Comparison of ENCODE assay signal across 28 cellular contexts in the genomic region with DNA sequence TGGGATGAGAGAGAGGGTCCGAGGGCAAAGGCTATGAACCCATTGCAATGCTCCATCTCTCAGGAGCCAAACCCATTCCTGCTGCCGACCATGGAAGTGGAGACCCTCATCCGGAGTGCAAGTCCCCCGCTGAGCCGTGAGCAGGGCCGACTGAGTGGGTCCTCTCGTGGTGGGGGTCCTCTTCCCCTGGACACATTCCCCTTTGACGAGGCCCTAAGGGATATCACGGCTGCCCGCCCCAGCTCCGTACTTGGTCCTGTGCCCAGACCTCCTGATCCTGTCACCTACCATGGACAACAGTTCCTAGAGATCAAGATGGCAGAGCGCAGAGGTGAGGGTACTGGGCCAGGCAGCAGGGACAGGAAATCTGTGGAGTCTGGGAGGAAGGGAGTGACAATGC. TPM values are rescaled to one million over a fixed set of nuclear protein-coding genes. Genes with fewer than 3 reads are reported as not detected.
DNase-seq lines count a peak whose midpoint lies in the region; ATAC-seq and TF ChIP-seq lines count a peak whose summit lies in the region.
"Had no signal": no experiment of that assay in that cellular context is flagged by ENCODE, and none has a peak within 500 bp of the region (broad histone marks: within the 10 kb centered on the region; RNA-seq: fewer than 3 reads in every experiment).

No MANE protein-coding gene starts in this region.

- H2AFZ ChIP-seq in IMR-90 (replicated peaks; ENCODE audit: low read length, poor library complexity) = no peak overlapping the region

- H3K27me3 ChIP-seq in IMR-90 (ENCODE audit: control insufficient read depth, insufficient read depth, low read length) = no peaks in the 10 kb centered on the region
- no peaks in the 10 kb centered on the region for H3K27me3 ChIP-seq in stomach
- H3K27me3 ChIP-seq in BE2C = no peaks in the 10 kb centered on the region
- H3K27me3 ChIP-seq: neutrophil, upper lobe of left lung had no signal

- no peak for TF ChIP-seq RAD21 in IMR-90 (IDR thresholded peaks at IDR 0.05; ENCODE audit: low read length)

- H3K27ac ChIP-seq in IMR-90 (ENCODE audit: insufficient read depth, low read length) = no peak overlapping the region
- H3K27ac ChIP-seq in stomach = no peak overlapping the region
- H3K27ac ChIP-seq: left ventricle myocardium inferior, neutrophil, psoas muscle, upper lobe of left lung had no signal

- CTCF ChIA-PET in IMR-90 (lab: Yijun Ruan, JAX) = no interaction called here

- no peak overlapping the region for H3K14ac ChIP-seq in IMR-90 (replicated peaks; ENCODE audit: low read depth, low read length)

- no peak overlapping the region for H3K9ac ChIP-seq in IMR-90 (ENCODE audit: low read depth, low read length)

- no peak overlapping the region for H2BK5ac ChIP-seq in IMR-90 (ENCODE audit: low read depth, low read length, poor library complexity, severe bottlenecking)

- TF ChIP-seq CTCF in IMR-90 (conservative IDR thresholded peaks at IDR 0.05; ENCODE audit: low read depth, low read length) (no peak), stomach (IDR thresholded peaks at IDR 0.05) (no peak), BE2C (IDR thresholded peaks at IDR 0.05; ENCODE audit: low read depth, low read length) (no peak)

- in situ Hi-C loops in IMR-90 (cut with MboI; ENCODE audit: low sequenced_read_pairs) = no loop called here

- H4K91ac ChIP-seq in IMR-90 (ENCODE audit: insufficient read depth, low read depth, low read length) = no peak overlapping the region

- dilution Hi-C loops in IMR-90 (cut with HindIII; ENCODE audit: low sequenced_read_pairs, unreplicated experiment) = no loop called here

- intact Hi-C loops in IMR-90 (cut with micrococcal nuclease) (no loop called here), left colon (cut with DNase I, micrococcal nuclease) (loop anchor here in 1 of 2 donors (5.0 kb wide), 1 partner anchor 65 kb away; no protein-coding TSS in a partner anchor), stomach (cut with DNase I; ENCODE audit: low total_unique reads) (no loop called here)

- H2BK120ac ChIP-seq in IMR-90 (ENCODE audit: low read depth, low read length) = no peak overlapping the region

- ATAC-seq in IMR-90 (ENCODE audit: low read depth) = no peak
- no peak for ATAC-seq in left colon
- ATAC-seq: activated CD8-positive, alpha-beta T cell treated with anti-CD3 and anti-CD28 coated beads for 36 hours; SK-N-SH treated with all-trans-retinoic acid at 6 μM for 48 hours; T-helper 17 cell had no signal

- H3K4me3 ChIP-seq in IMR-90 (ENCODE audit: insufficient read depth, low read depth, low read length) (no peak overlapping the region), stomach (no peak overlapping the region), BE2C (ENCODE audit: low read depth, low read length) (no peak overlapping the region)
- H3K4me3 ChIP-seq: left ventricle myocardium inferior, psoas muscle, upper lobe of left lung had no signal

- no peak overlapping the region for H2BK20ac ChIP-seq in IMR-90 (ENCODE audit: low read depth, low read length)

- H3K4me1 ChIP-seq in IMR-90 (ENCODE audit: control insufficient read depth, insufficient read depth, low read length) = peaks cover 4% of the 10 kb centered on the region; the same call in 1 of the 2 replicates
- H3K4me1 ChIP-seq in stomach = no peaks in the 10 kb centered on the region
- no peaks in the 10 kb centered on the region for H3K4me1 ChIP-seq in BE2C
- H3K4me1 ChIP-seq: psoas muscle, upper lobe of left lung had no signal

- no peak overlapping the region for H4K5ac ChIP-seq in IMR-90 (ENCODE audit: low read depth, low read length)

- no peak overlapping the region for H2BK15ac ChIP-seq in IMR-90 (ENCODE audit: low read depth, low read length)

- H2AK9ac ChIP-seq in IMR-90 (replicated peaks; ENCODE audit: low read depth, low read length, poor library complexity) = no peak overlapping the region

- 0 out of 2 replicates have a peak overlapping the region, but pooled peaks have one; percentile 9 for H2AK5ac ChIP-seq in IMR-90 (ENCODE audit: low read depth, low read length)

- H3K56ac ChIP-seq in IMR-90 (ENCODE audit: extremely low read depth, insufficient read depth, low read length) = no peak overlapping the region

- TSS peak; percentile 54 for BruUV-seq in IMR-90 (replicated peaks; lab: Mats Ljungman, UMichigan)

- H3K9me1 ChIP-seq in IMR-90 (ENCODE audit: insufficient read depth, low read length) = peaks cover 32% of the 10 kb centered on the region

- no peaks in the 10 kb centered on the region for H3K9me3 ChIP-seq in IMR-90 (ENCODE audit: control insufficient read depth, insufficient read depth, low read length)
- no peaks in the 10 kb centered on the region for H3K9me3 ChIP-seq in stomach
- H3K9me3 ChIP-seq in BE2C = no peaks in the 10 kb centered on the region
- H3K9me3 ChIP-seq: left ventricle myocardium inferior, neutrophil, psoas muscle, upper lobe of left lung had no signal

- peaks cover 87% of the 10 kb centered on the region for H3K36me3 ChIP-seq in IMR-90 (ENCODE audit: control insufficient read depth, insufficient read depth, low read length)
- H3K36me3 ChIP-seq in stomach = peaks cover 58 to 100% (median 100%) of the 10 kb centered on the region in 4 donors
- no peaks in the 10 kb centered on the region; the same call in 1 of the 2 replicates for H3K36me3 ChIP-seq in BE2C

- no peak overlapping the region for H3K18ac ChIP-seq in IMR-90 (ENCODE audit: low read depth, low read length)

- peak; percentile 6 for DNase-seq in activated T-cell treated with anti-CD3 and anti-CD28 coated beads, Interleukin-2, amount 50 U/mL, for 1 hour
- no peak for DNase-seq in activated T-cell treated with anti-CD3 and anti-CD28 coated beads, Interleukin-2, amount 50 U/mL, for 48 hours
- DNase-seq in IMR-90 = no peak
- DNase-seq in left colon = peak; percentile 1 to 18
- DNase-seq in stomach = peak; percentile 23
- no peak for DNase-seq in NCI-H2081 (lab: John Stamatoyannopoulos, UW)
- no peak for DNase-seq in BE2C
- DNase-seq in stimulated activated CD4-positive, alpha-beta T cell treated with anti-CD3 and anti-CD28 coated beads, Interleukin-12 subunit alpha, Interleukin-12 subunit beta, amount 100 ng/mL, for 4 hours = no peak
- DNase-seq: activated CD4-positive, alpha-beta T cell treated with anti-CD3 and anti-CD28 coated beads for 1 hour; activated CD8-positive, alpha-beta T cell treated with anti-CD3 and anti-CD28 coated beads for 36 hours; Calu3; CD4-positive, CD25-positive, alpha-beta regulatory T cell; DMS79; immature natural killer cell; left ventricle myocardium inferior; naive B cell; NCI-H1417 treated with DMSO at 0.1 percent for 48 hours; NCI-H2081 treated with DMSO at 0.1 percent for 48 hours; NCI-H345; NCI-H69; Right ventricle myocardium superior; stimulated activated CD4-positive, alpha-beta T cell treated with anti-CD3 and anti-CD28 coated beads, Interleukin-15, amount 100 ng/mL, for 24 hours; stimulated activated CD4-positive, alpha-beta T cell treated with anti-CD3 and anti-CD28 coated beads, Interleukin-4, amount 100 ng/mL, for 4 hours; T-helper 17 cell had no signal

- TF ChIP-seq POLR2A in IMR-90 (IDR thresholded peaks at IDR 0.05; ENCODE audit: low read depth, low read length) = no peak
- no peak for TF ChIP-seq POLR2A in stomach (IDR thresholded peaks at IDR 0.05)

- no peak for TF ChIP-seq EP300 in stomach (IDR thresholded peaks at IDR 0.05)

- H3K79me1 ChIP-seq in IMR-90 (ENCODE audit: low read depth in 1 of 2, low read length in 2 of 2) = peaks cover 0 to 20% of the 10 kb centered on the region in 2 experiments; a peak in 2 of 4 replicates

- H4K8ac ChIP-seq in IMR-90 (ENCODE audit: low read depth in 2 of 2, low read length in 2 of 2) = no peak overlapping the region

- WGBS in IMR-90 (ENCODE audit: extremely low coverage in 2 of 2, insufficient read length in 1 of 2), 2 experiments = 98% methylated on average over 6 of the region's 12 CpGs; no CpG with 5 or more reads in 1 of the 2 experiments
- 89 to 96% (median 93%) methylated on average over 12 of the region's 12 CpGs for WGBS in stomach, 5 donors

- POLR2A ChIA-PET in IMR-90 (lab: Charles Lee; ENCODE audit: unreplicated experiment) = no interaction called here

- no peak overlapping the region for H3K4me2 ChIP-seq in IMR-90 (ENCODE audit: low read depth, low read length)

- no peaks in the 10 kb centered on the region; the same call in 1 of the 2 replicates for H4K20me1 ChIP-seq in IMR-90 (ENCODE audit: insufficient read depth, low read length)

- H3K4ac ChIP-seq in IMR-90 (ENCODE audit: low read depth, low read length) = no peak overlapping the region

- no peak overlapping the region for H3K23ac ChIP-seq in IMR-90 (ENCODE audit: low read depth, low read length)

TF ChIP-seq in IMR-90, 13 proteins besides CTCF, POLR2A, EP300 and RAD21:
- TF ChIP-seq MXI1 (IDR thresholded peaks at IDR 0.05; ENCODE audit: borderline replicate concordance, low read depth, low read length) = no peak
- no peak for TF ChIP-seq CHD1 (IDR thresholded peaks at IDR 0.05; ENCODE audit: low read depth, low read length)
- TF ChIP-seq RCOR1 (IDR thresholded peaks at IDR 0.05; ENCODE audit: insufficient replicate concordance, low read length) = no peak
TF ChIP-seq in IMR-90: peak in this region for 0.

RNA-seq across cellular contexts. Expression of a gene that starts 11.0 kb away (rescaled TPM):
- total RNA-seq in IMR-90 (2012; rRNA removed) (21.5 and 25.0 TPM in 2 replicates), left colon (10 to 100 TPM; 60.9 to 74.3 TPM), stomach (10 to 100 TPM; 24.4 to 77.6 (median 43.6) TPM)
- polyA plus RNA-seq in IMR-90 (2012; rRNA removed) (53.7 and 66.7 TPM in 2 replicates), stomach (100 to 1,000 TPM in 2 of 3 donors, 10 to 100 TPM in 1; 64.2 to 173 (median 143) TPM)
- polyA plus RNA-seq in IMR-90 (2012; cell fraction: cytosol; rRNA removed) = 46.3 and 63.2 TPM in 2 replicates
- polyA plus RNA-seq in IMR-90 (2012; cell fraction: nucleus; rRNA removed; ENCODE audit: low replicate concordance) = 204 and 236 TPM in 2 replicates
- polyA plus RNA-seq in BE2C (2012; ENCODE audit: insufficient read depth, insufficient read length, low read depth) = 16.4 TPM

RNA-seq across cellular contexts. Expression of a gene that starts 53.1 kb away (rescaled TPM):
- 9.5 and 9.7 TPM in 2 replicates for total RNA-seq in IMR-90 (2012; rRNA removed)
- polyA plus RNA-seq in IMR-90 (2012; rRNA removed) = 14.3 and 15.7 TPM in 2 replicates
- 5.1 and 7.2 TPM in 2 replicates for polyA plus RNA-seq in IMR-90 (2012; cell fraction: cytosol; rRNA removed)
- 42.3 and 80.6 TPM in 2 replicates for polyA plus RNA-seq in IMR-90 (2012; cell fraction: nucleus; rRNA removed; ENCODE audit: low replicate concordance)
- 10 to 100 TPM; 49.5 to 73.2 TPM for total RNA-seq in left colon
- total RNA-seq in stomach = 10 to 100 TPM; 49.6 to 69.3 (median 56.7) TPM
- 10 to 100 TPM in 1 of 3 donors, 1 to 10 TPM in 2; 4.9 to 10.2 (median 9.3) TPM for polyA plus RNA-seq in stomach
- polyA plus RNA-seq in BE2C (2012; ENCODE audit: insufficient read depth, insufficient read length, low read depth) = 13.6 TPM

RNA-seq across cellular contexts. Expression of a gene that starts 53.2 kb away (rescaled TPM):
- total RNA-seq in IMR-90 (2012; rRNA removed) (114 and 120 TPM in 2 replicates), left colon (10 to 100 TPM; 39.1 to 39.5 TPM), stomach (10 to 100 TPM in 4 of 5 donors, 1 to 10 TPM in 1; 5.8 to 52.2 (median 29.6) TPM)
- polyA plus RNA-seq in IMR-90 (2012; rRNA removed) (53.7 and 61.1 TPM in 2 replicates), stomach (10 to 100 TPM; 28.3 to 46.1 (median 30.6) TPM)
- 35.0 and 38.5 TPM in 2 replicates for polyA plus RNA-seq in IMR-90 (2012; cell fraction: cytosol; rRNA removed)
- 37.4 and 89.5 TPM in 2 replicates for polyA plus RNA-seq in IMR-90 (2012; cell fraction: nucleus; rRNA removed; ENCODE audit: low replicate concordance)
- polyA plus RNA-seq in BE2C (2012; ENCODE audit: insufficient read depth, insufficient read length, low read depth) = 51.9 TPM

Comparison
In these comparisons a context has a peak if more than half of its experiments do, and no peak if none do; other contexts are left out.
1. DNase-seq: peak in activated T-cell treated with anti-CD3 and anti-CD28 coated beads, Interleukin-2, amount 50 U/mL, for 1 hour (single experiment), left colon (2 of 2) and stomach (single experiment); none in activated T-cell treated with anti-CD3 and anti-CD28 coated beads, Interleukin-2, amount 50 U/mL, for 48 hours (0 of 2), IMR-90 (single experiment), NCI-H2081 (0 of 2), BE2C (single experiment) and stimulated activated CD4-positive, alpha-beta T cell treated with anti-CD3 and anti-CD28 coated beads, Interleukin-12 subunit alpha, Interleukin-12 subunit beta, amount 100 ng/mL, for 4 hours (single experiment).